8 cellular contexts compared by ENCODE assay signal in the genomic region with DNA sequence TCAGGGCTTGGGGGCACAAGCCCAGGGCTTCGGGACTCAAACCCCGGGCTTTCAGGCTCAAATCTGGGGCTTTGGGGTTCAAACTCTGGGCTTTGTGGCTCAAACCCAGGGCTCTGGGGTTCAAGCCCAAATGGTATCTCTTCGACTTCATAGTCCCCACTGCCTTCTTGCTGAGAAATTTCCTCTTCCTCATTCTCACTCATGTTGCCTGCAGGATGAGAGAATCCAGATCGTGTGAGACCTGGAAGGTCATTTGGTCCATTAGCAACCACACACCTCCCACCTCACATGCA. TPM values are rescaled to one million over a fixed set of nuclear protein-coding genes. Genes with fewer than 3 reads are reported as not detected.
DNase-seq lines count a peak whose midpoint lies in the region; ATAC-seq, FAIRE-seq and TF ChIP-seq lines count a peak whose summit lies in the region.

No MANE protein-coding gene starts in this region.

- H3K4me3 ChIP-seq in bronchial epithelial cell (ENCODE audit: low read depth, low read length) (peak overlapping the region; percentile 80), mucosa of descending colon (peak overlapping the region; percentile 61)

- TF ChIP-seq CTCF in bronchial epithelial cell (IDR thresholded peaks at IDR 0.05; ENCODE audit: insufficient read depth, low read length, severe bottlenecking) (no peak), mucosa of descending colon (IDR thresholded peaks at IDR 0.05) (no peak)

- intact Hi-C loops in mucosa of descending colon (cut with DNase I, micrococcal nuclease) = no loop called here

- no peaks in the 10 kb centered on the region for H3K27me3 ChIP-seq in bronchial epithelial cell (ENCODE audit: control insufficient read depth, insufficient read depth, low read length)

- H3K4me1 Mint-ChIP-seq in stimulated activated naive CD8-positive, alpha-beta T cell treated with anti-CD3 and anti-CD28 coated beads, Interleukin-15, Interleukin-2, amounts not matched to agents 100 ng/mL and 50 ng/mL, for 24 hours (ENCODE audit: low read depth) = peaks cover 30% of the 10 kb centered on the region

- no peak for DNase-seq in stimulated activated naive CD8-positive, alpha-beta T cell treated with anti-CD3 and anti-CD28 coated beads, Interleukin-15, Interleukin-2, amounts not matched to agents 100 U/mL and 50 U/mL, for 24 hours
- DNase-seq in bronchial epithelial cell (ENCODE audit: low read depth) = no peak
- DNase-seq in mucosa of descending colon = no peak
- DNase-seq in frontal cortex (ENCODE audit: low spot score in 2 of 2) = no peak
- DNase-seq in stimulated activated CD4-positive, alpha-beta T cell treated with anti-CD3 and anti-CD28 coated beads, Interleukin-4, amount 100 ng/mL, for 24 hours = no peak
- no peak for DNase-seq in GM19240 (ENCODE audit: insufficient read length, low spot score)

- no peaks in the 10 kb centered on the region for H3K9me3 ChIP-seq in mucosa of descending colon

- H3K9me3 Mint-ChIP-seq in stimulated activated naive CD8-positive, alpha-beta T cell treated with anti-CD3 and anti-CD28 coated beads, Interleukin-15, Interleukin-2, amounts not matched to agents 100 ng/mL and 50 ng/mL, for 24 hours = no peaks in the 10 kb centered on the region

- H3K4me1 ChIP-seq in mucosa of descending colon (ENCODE audit: low read depth) = peaks cover 16% of the 10 kb centered on the region

- no peak overlapping the region for H3K27ac Mint-ChIP-seq in stimulated activated naive CD8-positive, alpha-beta T cell treated with anti-CD3 and anti-CD28 coated beads, Interleukin-15, Interleukin-2, amounts not matched to agents 100 ng/mL and 50 ng/mL, for 24 hours

- peak overlapping the region; percentile 82 for H3K4me3 Mint-ChIP-seq in stimulated activated naive CD8-positive, alpha-beta T cell treated with anti-CD3 and anti-CD28 coated beads, Interleukin-15, Interleukin-2, amounts not matched to agents 100 ng/mL and 50 ng/mL, for 24 hours

- FAIRE-seq in bronchial epithelial cell (lab: Jason Lieb, UNC) (no peak), frontal cortex (lab: Jason Lieb, UNC) (no peak)

- no peak for ATAC-seq in stimulated activated naive CD8-positive, alpha-beta T cell treated with anti-CD3 and anti-CD28 coated beads, Interleukin-15, Interleukin-2, amounts not matched to agents 100 U/mL and 50 U/mL, for 24 hours
- ATAC-seq in mucosa of descending colon (no peak), GM18502 (IDR thresholded peaks at IDR 0.05; ENCODE audit: poor library complexity, unreplicated experiment) (no peak)

- H3K36me3 Mint-ChIP-seq in stimulated activated naive CD8-positive, alpha-beta T cell treated with anti-CD3 and anti-CD28 coated beads, Interleukin-15, Interleukin-2, amounts not matched to agents 100 ng/mL and 50 ng/mL, for 24 hours (ENCODE audit: low read depth) = peaks cover 16% of the 10 kb centered on the region

- H3K36me3 ChIP-seq in bronchial epithelial cell (ENCODE audit: control insufficient read depth, insufficient read depth, low read length) = peaks cover 3% of the 10 kb centered on the region
- no peaks in the 10 kb centered on the region for H3K36me3 ChIP-seq in mucosa of descending colon (ENCODE audit: low read depth)

- H3K27me3 Mint-ChIP-seq in stimulated activated naive CD8-positive, alpha-beta T cell treated with anti-CD3 and anti-CD28 coated beads, Interleukin-15, Interleukin-2, amounts not matched to agents 100 ng/mL and 50 ng/mL, for 24 hours = no peaks in the 10 kb centered on the region

RNA-seq across cellular contexts. Expression of a gene that starts 0.6 kb away (rescaled TPM):
- total RNA-seq in bronchial epithelial cell = 19.7 and 21.9 TPM in 2 replicates
- 10 to 100 TPM; 53.9 to 70.1 (median 65.9) TPM for total RNA-seq in mucosa of descending colon
- total RNA-seq in frontal cortex = 25.7 TPM

RNA-seq across cellular contexts. Expression of a gene that starts 8.9 kb away (rescaled TPM):
- total RNA-seq in bronchial epithelial cell (4.4 and 6.1 TPM in 2 replicates), mucosa of descending colon (10 to 100 TPM in 2 of 3 donors, 1 to 10 TPM in 1; 9.2 to 13.8 (median 10.5) TPM), frontal cortex (15.1 TPM)

RNA-seq across cellular contexts. Expression of a gene that starts 32.4 kb away (rescaled TPM):
- 2.4 and 2.6 TPM in 2 replicates for total RNA-seq in bronchial epithelial cell
- 10 to 100 TPM; 11.2 to 20.2 (median 12.7) TPM for total RNA-seq in mucosa of descending colon
- total RNA-seq in frontal cortex = 6.1 TPM

RNA-seq across cellular contexts. Expression of a gene that starts 45.7 kb away (rescaled TPM):
- total RNA-seq in bronchial epithelial cell (4.5 and 12.7 TPM in 2 replicates), mucosa of descending colon (10 to 100 TPM; 17.0 to 23.0 (median 20.7) TPM), frontal cortex (7.3 TPM)

RNA-seq across cellular contexts. Expression of a gene that starts 53.2 kb away (rescaled TPM):
- total RNA-seq in bronchial epithelial cell (not detected in 2 replicates), mucosa of descending colon (10 to 100 TPM in 1 of 3 donors, 1 to 10 TPM in 2; 8.1 to 14.8 (median 8.5) TPM), frontal cortex (0.82 TPM)
